In the genomic region with DNA sequence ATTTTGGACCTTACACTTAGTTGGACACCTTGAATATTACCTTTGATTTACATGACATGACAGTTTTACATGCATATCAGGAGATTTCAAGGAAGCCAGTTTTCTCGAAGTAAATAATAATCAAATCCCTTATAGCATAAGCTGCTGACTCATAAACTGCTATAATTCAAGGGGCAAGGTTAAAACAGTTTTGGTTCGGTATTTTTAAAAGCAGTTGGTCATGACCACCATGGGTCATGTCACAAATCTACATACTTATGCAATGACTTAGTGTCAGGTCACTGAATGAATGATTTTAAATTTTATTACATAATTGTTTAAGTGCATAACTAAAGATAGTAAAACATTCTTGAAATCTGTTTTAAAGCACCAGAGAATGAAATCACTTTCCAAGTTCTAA, we compare ENCODE assay signal across 16 cellular contexts.
A peak's percentile ranks its signal among the peaks of the same experiment; 100 is the strongest.
DNase-seq lines count a peak whose midpoint lies in the region; ATAC-seq, FAIRE-seq and TF ChIP-seq lines count a peak whose summit lies in the region.
"Had no signal": no experiment of that assay in that cellular context is flagged by ENCODE, and none has a peak within 500 bp of the region (broad histone marks: within the 10 kb centered on the region; RNA-seq: fewer than 3 reads in every experiment).

No MANE protein-coding gene starts in this region.

- CTCF ChIA-PET in SK-N-SH (lab: Yijun Ruan, JAX), result no interaction called here

- peaks cover 4% of the 10 kb centered on the region for H3K79me2 ChIP-seq in SK-N-SH (ENCODE audit: insufficient read depth)

- peak in 1 of 2 experiments; percentile 72; a peak in 1 of 4 replicates for TF ChIP-seq EP300 in SK-N-SH (IDR thresholded peaks at IDR 0.05; ENCODE audit: borderline replicate concordance in 1 of 2, low read depth in 1 of 2, low read length in 1 of 2)

- peak overlapping the region; percentile 75 to 77 for H3K27ac ChIP-seq in SK-N-SH (ENCODE audit: low read depth in 2 of 2, low read length in 1 of 2)
- H3K27ac ChIP-seq in small intestine (ENCODE audit: low read depth in 1 of 2, low read length in 1 of 2), result no peak overlapping the region
- H3K27ac ChIP-seq: foreskin keratinocyte had no signal

- ATAC-seq in HG03095 (IDR thresholded peaks at IDR 0.05; ENCODE audit: unreplicated experiment), result no peak
- ATAC-seq: activated T-helper 17 cell treated with anti-CD3 and anti-CD28 coated beads, Interleukin-2, amount 50 U/mL, for 72 hours; foreskin keratinocyte had no signal

- no peak for TF ChIP-seq POLR2A in GM12892 (IDR thresholded peaks at IDR 0.05; ENCODE audit: low read depth, low read length)

- 30% methylated on average over 2 of the region's 2 CpGs for WGBS in SK-N-SH (ENCODE audit: low lambda C conversion rate)
- 32 to 57% (median 51%) methylated on average over 2 of the region's 2 CpGs for WGBS in small intestine, 3 donors

- H3K36me3 ChIP-seq in SK-N-SH (replicated peaks in 1 of 2; ENCODE audit: control insufficient read depth in 1 of 2, insufficient read depth in 2 of 2, low read length in 1 of 2) (peaks cover 73 to 81% of the 10 kb centered on the region in 2 experiments), small intestine (ENCODE audit: control insufficient read depth in 2 of 2, insufficient read depth in 2 of 2, low read length in 2 of 2) (peaks cover 0 to 8% of the 10 kb centered on the region in 2 donors)

- DNase-seq in GM12892 (ENCODE audit: insufficient read length) (no peak), SK-N-SH (no peak), fibroblast of villous mesenchyme (ENCODE audit: low read depth) (peak; percentile 34), small intestine (no peak)
- DNase-seq in activated CD4-positive, alpha-beta T cell treated with anti-CD3 and anti-CD28 coated beads, Interleukin-2, amount 50 U/mL, for 48 hours, result no peak
- DNase-seq in activated CD8-positive, alpha-beta memory T cell treated with anti-CD3 and anti-CD28 coated beads for 24 hours, result no peak
- DNase-seq: activated CD4-positive, alpha-beta memory T cell treated with anti-CD3 and anti-CD28 coated beads for 36 hours; aorta; foreskin keratinocyte; immature natural killer cell; mesendoderm; NCI-H1092; nucleus accumbens; stimulated activated CD4-positive, alpha-beta T cell treated with anti-CD3 and anti-CD28 coated beads, Interleukin-12 subunit alpha, Interleukin-12 subunit beta, amount 100 ng/mL, for 4 hours had no signal

- TF ChIP-seq RAD21 in SK-N-SH (IDR thresholded peaks at IDR 0.05; ENCODE audit: low read length), result no peak

- no peaks in the 10 kb centered on the region for H3K9me2 ChIP-seq in SK-N-SH

- H4K20me1 ChIP-seq in SK-N-SH (ENCODE audit: insufficient read depth), result no peaks in the 10 kb centered on the region

- TF ChIP-seq CTCF in SK-N-SH (IDR thresholded peaks at IDR 0.05), result no peak
- TF ChIP-seq CTCF in fibroblast of villous mesenchyme (IDR thresholded peaks at IDR 0.05; ENCODE audit: insufficient read depth, low read depth, low read length), result no peak

- H3K4me1 ChIP-seq in SK-N-SH (ENCODE audit: control insufficient read depth in 1 of 2, insufficient read depth in 2 of 2, low read depth in 1 of 2, low read length in 1 of 2), result peaks cover 12 to 14% of the 10 kb centered on the region in 2 experiments
- no peaks in the 10 kb centered on the region for H3K4me1 ChIP-seq in small intestine (ENCODE audit: control insufficient read depth in 2 of 2, insufficient read depth in 1 of 2, low read depth in 1 of 2, low read length in 1 of 2)
- H3K4me1 ChIP-seq: foreskin keratinocyte had no signal

- H3K9ac ChIP-seq in SK-N-SH, result no peak overlapping the region; the same call in 1 of the 2 replicates

- POLR2A ChIA-PET in SK-N-SH (lab: Yijun Ruan, JAX), result no interaction called here

- no peak overlapping the region for H3K4me3 ChIP-seq in SK-N-SH (ENCODE audit: low read depth in 2 of 2, low read length in 1 of 2)
- H3K4me3 ChIP-seq in fibroblast of villous mesenchyme (ENCODE audit: low read depth, low read length), result no peak overlapping the region
- no peak overlapping the region for H3K4me3 ChIP-seq in small intestine (ENCODE audit: low read depth in 1 of 2, low read length in 2 of 2)

- H3K4me2 ChIP-seq in SK-N-SH, result peak overlapping the region; percentile 22; the same call in 1 of the 2 replicates

- FAIRE-seq in GM12892 (lab: Jason Lieb, UNC), result peak; percentile 24
- FAIRE-seq in small intestine (lab: Jason Lieb, UNC), result peak; percentile 15

- H2AFZ ChIP-seq in SK-N-SH (ENCODE audit: low read depth), result no peak overlapping the region

- peaks cover 44% of the 10 kb centered on the region for H3F3A ChIP-seq in SK-N-SH (replicated peaks; ENCODE audit: insufficient read depth)

- H3K27me3 ChIP-seq in SK-N-SH (ENCODE audit: insufficient read depth) (no peaks in the 10 kb centered on the region), small intestine (ENCODE audit: control insufficient read depth in 2 of 2, insufficient read depth in 2 of 2, low read length in 2 of 2) (no peaks in the 10 kb centered on the region)
- H3K27me3 ChIP-seq: foreskin keratinocyte had no signal

- H3K9me3 ChIP-seq in SK-N-SH (no peaks in the 10 kb centered on the region), small intestine (ENCODE audit: control insufficient read depth, low read depth) (no peaks in the 10 kb centered on the region)

TF ChIP-seq in SK-N-SH, 30 proteins besides CTCF, POLR2A, EP300 and RAD21:
- 0 out of 2 replicates have a peak, but pooled peaks have one; percentile 23 for TF ChIP-seq NFIC (IDR thresholded peaks at IDR 0.05; ENCODE audit: borderline replicate concordance)
- no peak for TF ChIP-seq GABPA (IDR thresholded peaks at IDR 0.05; ENCODE audit: low read depth)
- TF ChIP-seq, protein P1, sequence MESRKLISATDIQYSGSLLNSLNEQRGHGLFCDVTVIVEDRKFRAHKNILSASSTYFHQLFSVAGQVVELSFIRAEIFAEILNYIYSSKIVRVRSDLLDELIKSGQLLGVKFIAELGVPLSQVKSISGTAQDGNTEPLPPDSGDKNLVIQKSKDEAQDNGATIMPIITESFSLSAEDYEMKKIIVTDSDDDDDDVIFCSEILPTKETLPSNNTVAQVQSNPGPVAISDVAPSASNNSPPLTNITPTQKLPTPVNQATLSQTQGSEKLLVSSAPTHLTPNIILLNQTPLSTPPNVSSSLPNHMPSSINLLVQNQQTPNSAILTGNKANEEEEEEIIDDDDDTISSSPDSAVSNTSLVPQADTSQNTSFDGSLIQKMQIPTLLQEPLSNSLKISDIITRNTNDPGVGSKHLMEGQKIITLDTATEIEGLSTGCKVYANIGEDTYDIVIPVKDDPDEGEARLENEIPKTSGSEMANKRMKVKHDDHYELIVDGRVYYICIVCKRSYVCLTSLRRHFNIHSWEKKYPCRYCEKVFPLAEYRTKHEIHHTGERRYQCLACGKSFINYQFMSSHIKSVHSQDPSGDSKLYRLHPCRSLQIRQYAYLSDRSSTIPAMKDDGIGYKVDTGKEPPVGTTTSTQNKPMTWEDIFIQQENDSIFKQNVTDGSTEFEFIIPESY (IDR thresholded peaks at IDR 0.05; ENCODE audit: borderline replicate concordance, low read depth), result no peak
- TF ChIP-seq FOXM1 (IDR thresholded peaks at IDR 0.05; ENCODE audit: low read depth), result 0 out of 2 replicates have a peak, but pooled peaks have one; percentile 76
- peak; percentile 58; the same call in 1 of the 2 replicates for TF ChIP-seq MEF2A (IDR thresholded peaks at IDR 0.05; ENCODE audit: borderline replicate concordance, low read depth)
- no peak; the same call in 1 of the 2 replicates for TF ChIP-seq POLR2AphosphoS5 (IDR thresholded peaks at IDR 0.05; ENCODE audit: low read depth, low read length)
- peak; percentile 42; the same call in 1 of the 2 replicates for TF ChIP-seq TEAD4 (IDR thresholded peaks at IDR 0.05; ENCODE audit: borderline replicate concordance, insufficient read depth)
- peak; percentile 67 for TF ChIP-seq JUND (IDR thresholded peaks at IDR 0.05)
- TF ChIP-seq RXRA (IDR thresholded peaks at IDR 0.05; ENCODE audit: borderline replicate concordance, low read depth), result peak; percentile 52; the same call in 1 of the 2 replicates
- TF ChIP-seq TCF12 (IDR thresholded peaks at IDR 0.05), result peak; percentile 66
- TF ChIP-seq, protein P2, sequence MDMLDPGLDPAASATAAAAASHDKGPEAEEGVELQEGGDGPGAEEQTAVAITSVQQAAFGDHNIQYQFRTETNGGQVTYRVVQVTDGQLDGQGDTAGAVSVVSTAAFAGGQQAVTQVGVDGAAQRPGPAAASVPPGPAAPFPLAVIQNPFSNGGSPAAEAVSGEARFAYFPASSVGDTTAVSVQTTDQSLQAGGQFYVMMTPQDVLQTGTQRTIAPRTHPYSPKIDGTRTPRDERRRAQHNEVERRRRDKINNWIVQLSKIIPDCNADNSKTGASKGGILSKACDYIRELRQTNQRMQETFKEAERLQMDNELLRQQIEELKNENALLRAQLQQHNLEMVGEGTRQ (IDR thresholded peaks at IDR 0.05; ENCODE audit: borderline replicate concordance, low read depth, low read length), result no peak
- peak; percentile 71; the same call in 1 of the 2 replicates for TF ChIP-seq FOSL2 (IDR thresholded peaks at IDR 0.05; ENCODE audit: borderline replicate concordance, low read depth)
- TF ChIP-seq, protein P3, sequence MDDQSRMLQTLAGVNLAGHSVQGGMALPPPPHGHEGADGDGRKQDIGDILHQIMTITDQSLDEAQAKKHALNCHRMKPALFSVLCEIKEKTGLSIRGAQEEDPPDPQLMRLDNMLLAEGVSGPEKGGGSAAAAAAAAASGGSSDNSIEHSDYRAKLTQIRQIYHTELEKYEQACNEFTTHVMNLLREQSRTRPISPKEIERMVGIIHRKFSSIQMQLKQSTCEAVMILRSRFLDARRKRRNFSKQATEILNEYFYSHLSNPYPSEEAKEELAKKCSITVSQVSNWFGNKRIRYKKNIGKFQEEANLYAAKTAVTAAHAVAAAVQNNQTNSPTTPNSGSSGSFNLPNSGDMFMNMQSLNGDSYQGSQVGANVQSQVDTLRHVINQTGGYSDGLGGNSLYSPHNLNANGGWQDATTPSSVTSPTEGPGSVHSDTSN (IDR thresholded peaks at IDR 0.05), result peak; percentile 69

Comparison
In these comparisons a context has a peak if more than half of its experiments do, and no peak if none do; other contexts are left out.
1. H3K27ac ChIP-seq: peak in SK-N-SH (2 of 2); none in small intestine (0 of 2).